8 cellular contexts compared by ENCODE assay signal in genomic region chr3:122564155-122564912, GRCh38. TPM values are rescaled to one million over a fixed set of nuclear protein-coding genes. Genes with fewer than 3 reads are reported as not detected.
A peak's percentile ranks its signal among the peaks of the same experiment; 100 is the strongest.
DNase-seq lines count a peak whose midpoint lies in the region; ATAC-seq and TF ChIP-seq lines count a peak whose summit lies in the region.

TSS of gene DTX3L (plus strand) at chr3:122564338. CDS start at chr3:122564427, 89 bp downstream.
TSS of gene PARP9 (minus strand) at chr3:122564300. CDS start at chr3:122559620, 4,680 bp downstream.

- POLR2A ChIA-PET in CD4-positive, alpha-beta T cell (lab: Charles Lee) = interaction anchor here (0.5 to 8.6 kb wide), 17 partner anchors 9 to 958 kb away, joined by 3 to 94 read pairs (median 5); partner anchors contain the start of genes FAM162A, HSPBAP1, KPNA1 and PARP14

- H3F3A ChIP-seq in OCI-LY1 (ENCODE audit: insufficient read depth, low read length) = no peaks in the 10 kb centered on the region

- intact Hi-C loops in CD4-positive, alpha-beta T cell (cut with DNase I, micrococcal nuclease) = loop anchor here (2.0 to 10.0 kb wide), 8 partner anchors 14 to 1020 kb away; partner anchors contain the start of genes POLQ (in 2 of the 2), SEC22A (in 2 of the 2), FAM162A (in 1 of the 2) and HSPBAP1 (in 1 of the 2)

- no peaks in the 10 kb centered on the region for H4K20me1 ChIP-seq in OCI-LY1 (ENCODE audit: insufficient read depth, low read length)

- no peak for TF ChIP-seq CTCF in CD4-positive, alpha-beta T cell (IDR thresholded peaks at IDR 0.05)
- TF ChIP-seq CTCF in OCI-LY1 (IDR thresholded peaks at IDR 0.05; ENCODE audit: low read length) = no peak

- H3K9ac ChIP-seq in OCI-LY1 (ENCODE audit: low read length) = peak within 1 kb of the TSS; percentile 72

- peak; percentile 47 to 95 (median 68) for DNase-seq in CD4-positive, alpha-beta T cell
- peak; percentile 26 for DNase-seq in HS-27A (ENCODE audit: low read depth)
- DNase-seq in activated T-cell treated with anti-CD3 and anti-CD28 coated beads for 4 hours = peak; percentile 88
- peak; percentile 59 for DNase-seq in epidermal melanocyte (ENCODE audit: insufficient read length, low spot score)
- DNase-seq in stimulated activated CD8-positive, alpha-beta memory T cell treated with anti-CD3 and anti-CD28 coated beads, Interleukin-2, amount 100 ng/mL, for 48 hours (ENCODE audit: low read depth in 2 of 2) = peak; percentile 57 to 66

- H3K79me2 ChIP-seq in OCI-LY1 (ENCODE audit: insufficient read depth, low read length) = no peaks in the 10 kb centered on the region

- peak within 1 kb of the TSS; percentile 68 for H3K4me2 ChIP-seq in OCI-LY1 (ENCODE audit: low read length)

- H2AFZ ChIP-seq in OCI-LY1 (ENCODE audit: low read length) = peak within 1 kb of the TSS; percentile 2; the same call in 1 of the 2 replicates

- no peaks in the 10 kb centered on the region for H3K9me2 ChIP-seq in OCI-LY1 (ENCODE audit: low read depth, low read length)

- no peaks in the 10 kb centered on the region for H3K27me3 Mint-ChIP-seq in CD4-positive, alpha-beta T cell

- peaks cover 41% of the 10 kb centered on the region for H3K4me1 ChIP-seq in OCI-LY1 (ENCODE audit: insufficient read depth, low read length, severe bottlenecking)
- H3K4me1 ChIP-seq in mononuclear cell (ENCODE audit: insufficient read depth, low read length) = peaks cover 65% of the 10 kb centered on the region

- peaks cover 85% of the 10 kb centered on the region for H3K4me1 Mint-ChIP-seq in CD4-positive, alpha-beta T cell (ENCODE audit: low read depth)

- peak within 1 kb of the TSS; percentile 89 for H3K27ac Mint-ChIP-seq in CD4-positive, alpha-beta T cell

- H3K9me3 Mint-ChIP-seq in CD4-positive, alpha-beta T cell = no peaks in the 10 kb centered on the region

- peak; percentile 91 for ATAC-seq in CD4-positive, alpha-beta T cell (ENCODE audit: poor library complexity)
- peak; percentile 75 for ATAC-seq in GM19463 (IDR thresholded peaks at IDR 0.05; ENCODE audit: unreplicated experiment)

- peaks cover 77% of the 10 kb centered on the region for H3K36me3 Mint-ChIP-seq in CD4-positive, alpha-beta T cell (ENCODE audit: low read depth)

- no peaks in the 10 kb centered on the region for H3K9me3 ChIP-seq in CD4-positive, alpha-beta T cell (ENCODE audit: control insufficient read depth, low read length)
- no peaks in the 10 kb centered on the region for H3K9me3 ChIP-seq in OCI-LY1 (ENCODE audit: low read length)
- no peaks in the 10 kb centered on the region for H3K9me3 ChIP-seq in mononuclear cell (ENCODE audit: low read depth, low read length)

- CTCF ChIA-PET in CD4-positive, alpha-beta T cell (lab: Charles Lee) = interaction anchor here (0.9 to 7.0 kb wide), 4 partner anchors 12 to 180 kb away, joined by 3 to 45 read pairs (median 4); partner anchors contain the start of gene FAM162A

- H3K27ac ChIP-seq in CD4-positive, alpha-beta T cell (ENCODE audit: low read depth, low read length) = peak within 1 kb of the TSS; percentile 88
- H3K27ac ChIP-seq in OCI-LY1 (ENCODE audit: low read depth, low read length, poor library complexity, severe bottlenecking) = peak within 1 kb of the TSS; percentile 12

- H3K4me3 Mint-ChIP-seq in CD4-positive, alpha-beta T cell = peak within 1 kb of the TSS; percentile 95

- no peaks in the 10 kb centered on the region for H3K27me3 ChIP-seq in CD4-positive, alpha-beta T cell (ENCODE audit: control insufficient read depth, insufficient read depth, low read length)
- no peaks in the 10 kb centered on the region for H3K27me3 ChIP-seq in OCI-LY1 (ENCODE audit: insufficient read depth, low read length)
- H3K27me3 ChIP-seq in mononuclear cell (ENCODE audit: insufficient read depth, low read length) = no peaks in the 10 kb centered on the region

- H3K4me3 ChIP-seq in OCI-LY1 (ENCODE audit: low read depth, low read length, poor library complexity, severe bottlenecking) = peak within 1 kb of the TSS; percentile 70
- peak within 1 kb of the TSS; percentile 88 for H3K4me3 ChIP-seq in mononuclear cell (ENCODE audit: low read length)

- H3K36me3 ChIP-seq in OCI-LY1 (ENCODE audit: insufficient read depth, low read length) = no peaks in the 10 kb centered on the region

RNA-seq across cellular contexts. Expression of gene DTX3L, which starts in this region (rescaled TPM):
- total RNA-seq in CD4-positive, alpha-beta T cell = 10 to 100 TPM; 15.4 to 18.6 TPM
- 26.7 TPM for total RNA-seq in mononuclear cell

RNA-seq across cellular contexts. Expression of gene PARP9, which starts in this region (rescaled TPM):
- 10 to 100 TPM; 13.2 to 14.4 TPM for total RNA-seq in CD4-positive, alpha-beta T cell
- 25.6 TPM for total RNA-seq in mononuclear cell

Comparison
In these comparisons a context has a peak if more than half of its experiments do, and no peak if none do; other contexts are left out.
1. Peak in every context shown above with its lines: DNase-seq, ATAC-seq, H3K4me3 ChIP-seq and H3K27ac ChIP-seq.
2. DNase-seq: peak in every context shown above with its lines; median percentile 88 in activated T-cell treated with anti-CD3 and anti-CD28 coated beads for 4 hours; 68 in CD4-positive, alpha-beta T cell; 62 in stimulated activated CD8-positive, alpha-beta memory T cell treated with anti-CD3 and anti-CD28 coated beads, Interleukin-2, amount 100 ng/mL, for 48 hours; 59 in epidermal melanocyte; 26 in HS-27A.